In the genomic region with DNA sequence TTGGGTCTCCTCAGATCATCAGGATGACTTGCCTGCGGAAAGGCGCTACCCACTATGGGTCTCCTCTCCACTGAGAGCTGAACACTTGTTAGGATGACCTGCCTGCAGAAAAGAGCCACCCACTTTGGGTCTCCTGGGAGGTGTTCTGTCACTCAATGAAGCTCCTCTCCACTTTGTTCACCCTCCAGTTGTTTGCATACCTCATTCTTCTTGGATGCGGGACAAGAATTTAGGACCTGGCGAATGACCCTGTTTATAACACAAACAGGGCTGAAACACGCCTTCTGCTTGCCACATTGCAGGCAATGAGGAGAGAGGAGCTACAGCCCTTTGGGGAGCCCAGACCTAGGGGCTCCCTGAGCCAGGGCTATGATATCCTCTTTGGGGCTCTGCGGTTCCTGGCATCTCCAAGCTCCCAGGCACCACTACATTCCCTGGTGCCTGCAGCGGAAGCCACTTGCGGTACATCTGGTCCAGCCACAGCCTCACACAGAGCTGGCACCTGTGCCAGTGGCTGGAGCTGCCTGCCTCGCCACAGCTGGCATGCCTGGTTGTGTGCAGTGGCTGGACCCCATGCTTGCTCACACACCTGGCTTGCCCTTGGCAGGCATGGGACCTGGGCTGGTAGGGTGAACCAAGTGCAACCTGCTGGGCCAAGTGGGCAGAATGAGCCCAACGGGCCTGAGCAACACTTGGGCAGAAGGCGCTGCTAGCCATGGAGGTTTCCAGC, we compare ENCODE assay signal across 22 cellular contexts.
"Had no signal": no experiment of that assay in that cellular context is flagged by ENCODE, and none has a peak within 500 bp of the region (broad histone marks: within the 10 kb centered on the region; RNA-seq: fewer than 3 reads in every experiment).

No MANE protein-coding gene starts in this region.

- H3K9me3 ChIP-seq: colonic mucosa, gastrocnemius medialis, prostate gland, thyroid gland had no signal

- H3K36me3 ChIP-seq: colonic mucosa, gastrocnemius medialis, prostate gland, right atrium auricular region, stomach, thyroid gland had no signal

- H3K27ac ChIP-seq: colonic mucosa, gastrocnemius medialis, parathyroid adenoma, prostate gland, right atrium auricular region, stomach, thyroid gland had no signal

- H3K27me3 ChIP-seq: colonic mucosa, gastrocnemius medialis, right atrium auricular region, stomach, thyroid gland had no signal

- DNase-seq: colonic mucosa; dermis blood vessel endothelial cell; effector memory CD8-positive, alpha-beta T cell; erythroblast; gastrocnemius medialis; head of caudate nucleus; mammary epithelial cell; midbrain; naive thymus-derived CD4-positive, alpha-beta T cell; stimulated activated CD4-positive, alpha-beta T cell treated with anti-CD3 and anti-CD28 coated beads, Interleukin-12 subunit alpha, Interleukin-12 subunit beta, amount 100 ng/mL, for 4 hours; stimulated activated CD4-positive, alpha-beta T cell treated with anti-CD3 and anti-CD28 coated beads, Interleukin-1b, Interleukin-23, amount 100 ng/mL, for 48 hours; stimulated activated CD4-positive, alpha-beta T cell treated with anti-CD3 and anti-CD28 coated beads, Interleukin-4, amount 100 ng/mL, for 1 hour; stimulated activated CD8-positive, alpha-beta memory T cell treated with anti-CD3 and anti-CD28 coated beads, Interleukin-4, amount 100 ng/mL, for 48 hours; stimulated activated naive CD4-positive, alpha-beta T cell; stomach; thyroid gland; trophoblast cell had no signal

- H3K4me1 ChIP-seq: colonic mucosa, gastrocnemius medialis, parathyroid adenoma, prostate gland, right atrium auricular region, thyroid gland had no signal

- H3K4me3 ChIP-seq: colonic mucosa, gastrocnemius medialis, prostate gland, right atrium auricular region, smooth muscle cell, stomach, thyroid gland had no signal

- ATAC-seq: effector memory CD8-positive, alpha-beta T cell; gastrocnemius medialis; naive thymus-derived CD4-positive, alpha-beta T cell; sciatic nerve had no signal
